ENCODE assay signal across 33 cellular contexts in genomic region chr3:24947103-24947502, GRCh38.
"Had no signal": no experiment of that assay in that cellular context is flagged by ENCODE, and none has a peak within 500 bp of the region (broad histone marks: within the 10 kb centered on the region; RNA-seq: fewer than 3 reads in every experiment).

No MANE protein-coding gene starts in this region.

- ATAC-seq: activated naive CD4-positive, alpha-beta T cell treated with anti-CD3 and anti-CD28 coated beads, Interleukin-2, amount 50 U/mL, for 72 hours; activated naive CD8-positive, alpha-beta T cell treated with anti-CD3 and anti-CD28 coated beads, Interleukin-2, amount 50 U/mL, for 24 hours; activated T-cell treated with anti-CD3 and anti-CD28 coated beads, Interleukin-2, amount 50 U/mL, for 4 hours; activated T-cell treated with anti-CD3 and anti-CD28 coated beads, Interleukin-2, amount 50 U/mL, for 72 hours; activated T-helper 17 cell treated with anti-CD3 and anti-CD28 coated beads, Interleukin-2, amount 50 U/mL, for 72 hours; body of pancreas had no signal

- H3K4me3 ChIP-seq: adrenal gland, ascending aorta, body of pancreas, breast epithelium, cardiac muscle cell had no signal

- H3K4me1 ChIP-seq: adrenal gland, ascending aorta, body of pancreas, breast epithelium had no signal

- H3K27me3 ChIP-seq: adrenal gland, ascending aorta, body of pancreas, brain microvascular endothelial cell, breast epithelium, cardiac muscle cell had no signal

- H3K36me3 ChIP-seq: adrenal gland, ascending aorta, brain microvascular endothelial cell, breast epithelium, cardiac muscle cell had no signal

- H3K27ac ChIP-seq: adrenal gland, ascending aorta, body of pancreas, brain microvascular endothelial cell, breast epithelium, cardiac muscle cell had no signal

- FAIRE-seq: astrocyte, bronchial epithelial cell had no signal

- H3K9me3 ChIP-seq: adrenal gland, ascending aorta, body of pancreas, breast epithelium had no signal

- DNase-seq: activated effector memory CD4-positive, alpha-beta T cell treated with anti-CD3 and anti-CD28 coated beads, Interleukin-2, amount 50 U/mL, for 16 hours; activated effector memory CD4-positive, alpha-beta T cell treated with Interleukin-2 at 50 U/mL for 16 hours; activated gamma-delta T cell; activated gamma-delta T cell treated with Interleukin-2 at 50 U/mL for 16 hours; activated naive CD4-positive, alpha-beta T cell; activated naive CD4-positive, alpha-beta T cell treated with anti-CD3 and anti-CD28 coated beads for 36 hours; activated naive CD4-positive, alpha-beta T cell treated with anti-CD3 and anti-CD28 coated beads, Interleukin-2, amount 10 ng/mL, durations not matched to agents 7 days and 5 days; activated naive CD4-positive, alpha-beta T cell treated with anti-CD3 and anti-CD28 coated beads, Interleukin-2, amount 50 U/mL, for 16 hours; activated naive CD4-positive, alpha-beta T cell treated with Interleukin-2 at 50 U/mL for 16 hours; activated naive CD8-positive, alpha-beta T cell treated with anti-CD3 and anti-CD28 coated beads for 36 hours; activated naive CD8-positive, alpha-beta T cell treated with anti-CD3 and anti-CD28 coated beads, Interleukin-2, amount 10 ng/mL, durations not matched to agents 7 days and 5 days; activated naive CD8-positive, alpha-beta T cell treated with anti-CD3 and anti-CD28 coated beads, Interleukin-2, amount 50 U/mL, for 24 hours; activated T-cell treated with anti-CD3 and anti-CD28 coated beads, Interleukin-2, amount 50 U/mL, for 24 hours; activated T-cell treated with anti-CD3 and anti-CD28 coated beads, Interleukin-2, amount 50 U/mL, for 4 hours; activated T-cell treated with anti-CD3 and anti-CD28 coated beads, Interleukin-2, amount 50 U/mL, for 48 hours; activated T-cell treated with anti-CD3 and anti-CD28 coated beads, Interleukin-2, amount 50 U/mL, for 72 hours; adrenal gland; amniotic stem cell; amygdala; anterior cingulate cortex; aorta; body of pancreas; brain microvascular endothelial cell; caudate nucleus; central memory CD4-positive, alpha-beta T cell; cerebellar nuclear complex had no signal
